10 cellular contexts compared by ENCODE assay signal in genomic region chr4:25857403-25857802, GRCh38. TPM values are rescaled to one million over a fixed set of nuclear protein-coding genes. Genes with fewer than 3 reads are reported as not detected.
A peak's percentile ranks its signal among the peaks of the same experiment; 100 is the strongest.
DNase-seq lines count a peak whose midpoint lies in the region; ATAC-seq and TF ChIP-seq lines count a peak whose summit lies in the region.
"Had no signal": no experiment of that assay in that cellular context is flagged by ENCODE, and none has a peak within 500 bp of the region (broad histone marks: within the 10 kb centered on the region; RNA-seq: fewer than 3 reads in every experiment).

No MANE protein-coding gene starts in this region.

- H4K8ac ChIP-seq in H9 (replicated peaks; ENCODE audit: insufficient read length, low read depth, low read length) = no peak overlapping the region

- H3K18ac ChIP-seq in H9 (ENCODE audit: insufficient read length, low read depth, low read length) = no peak overlapping the region

- no peak overlapping the region for H3K14ac ChIP-seq in H9 (ENCODE audit: insufficient read depth, low read length)

- H3K56ac ChIP-seq in H9 (ENCODE audit: insufficient read length, low read depth, low read length) = no peak overlapping the region

- H3K23me2 ChIP-seq in H9 (ENCODE audit: insufficient read length, low read depth, low read length, poor library complexity, severe bottlenecking) = peaks cover 5% of the 10 kb centered on the region

- H3K9me3 Mint-ChIP-seq in Calu3 (ENCODE audit: low read depth, unreplicated experiment) (no peaks in the 10 kb centered on the region), H9 (peaks cover 0 to 3% of the 10 kb centered on the region in 2 experiments; a peak in 1 of 5 replicates), activated B cell treated with CpG ODN at 0.5 μM for 24 hours (no peaks in the 10 kb centered on the region), memory B cell (no peaks in the 10 kb centered on the region)

- H3K4me3 Mint-ChIP-seq in Calu3 (ENCODE audit: low read depth, unreplicated experiment) (no peak overlapping the region), H9 (no peak overlapping the region), activated B cell treated with CpG ODN at 0.5 μM for 24 hours (peak overlapping the region; percentile 12), memory B cell (peak overlapping the region; percentile 63)

- H4K91ac ChIP-seq in H9 (ENCODE audit: insufficient read length, low read depth, low read length) = no peak overlapping the region

- intact Hi-C loops in Calu3 (cut with micrococcal nuclease; ENCODE audit: unreplicated experiment) (no loop called here), activated B cell treated with CpG ODN at 0.5 μM for 24 hours (cut with micrococcal nuclease) (loop anchor here (5.0 kb wide), 1 partner anchor 130 kb away; no protein-coding TSS in a partner anchor)

- H3K4me1 ChIP-seq in H9 (ENCODE audit: insufficient read depth, low read length) = peaks cover 8% of the 10 kb centered on the region

- H3K4me1 Mint-ChIP-seq in Calu3 (ENCODE audit: low read depth, unreplicated experiment) (peaks cover 77% of the 10 kb centered on the region), H9 (peaks cover 31 to 32% of the 10 kb centered on the region in 2 experiments), activated B cell treated with CpG ODN at 0.5 μM for 24 hours (peaks cover 95% of the 10 kb centered on the region), memory B cell (peaks cover 65% of the 10 kb centered on the region)

- no peak overlapping the region for H2BK12ac ChIP-seq in H9 (ENCODE audit: insufficient read length, low read depth, low read length)

- H3K4ac ChIP-seq in H9 (ENCODE audit: low read depth, low read length) = no peak overlapping the region

- H2AFZ ChIP-seq in H9 (ENCODE audit: low read length) = no peak overlapping the region

- H3K23ac ChIP-seq in H9 (ENCODE audit: insufficient read length, low read depth, low read length) = no peak overlapping the region

- no peak overlapping the region for H3T11ph ChIP-seq in H9 (ENCODE audit: low read length)

- H3K27me3 Mint-ChIP-seq in Calu3 (ENCODE audit: unreplicated experiment) (no peaks in the 10 kb centered on the region), H9 (ENCODE audit: low read depth) (no peaks in the 10 kb centered on the region; the same call in 1 of the 2 replicates), activated B cell treated with CpG ODN at 0.5 μM for 24 hours (no peaks in the 10 kb centered on the region), memory B cell (no peaks in the 10 kb centered on the region)

- H3K79me1 ChIP-seq in H9 (ENCODE audit: insufficient read depth, low read depth, low read length, poor library complexity, severe bottlenecking) = no peaks in the 10 kb centered on the region

- no peak overlapping the region for H4K5ac ChIP-seq in H9 (ENCODE audit: insufficient read length, low read depth, low read length)

- no peak overlapping the region for H3K27ac ChIP-seq in H9 (ENCODE audit: insufficient read length, low read depth, low read length)
- H3K27ac ChIP-seq: right atrium auricular region, SJSA1 had no signal

- no peak overlapping the region for H2BK20ac ChIP-seq in H9 (ENCODE audit: low read depth, low read length, poor library complexity, severe bottlenecking)

- H3K79me2 ChIP-seq in H9 (ENCODE audit: insufficient read depth, low read length) = peaks cover 5% of the 10 kb centered on the region; the same call in 1 of the 2 replicates

- H3K9ac ChIP-seq in H9 (ENCODE audit: extremely low read depth, insufficient read length, low read length) = no peak overlapping the region

- no peak overlapping the region for H2BK5ac ChIP-seq in H9 (ENCODE audit: insufficient read length, low read length)

- H3K27ac Mint-ChIP-seq in Calu3 (ENCODE audit: unreplicated experiment) (peak overlapping the region; percentile 34), H9 (0 out of 7 replicates have a peak overlapping the region, but pooled peaks of 1 of the 3 experiments have one; percentile 27), activated B cell treated with CpG ODN at 0.5 μM for 24 hours (peak overlapping the region; percentile 99), memory B cell (peak overlapping the region; percentile 100)

- no peaks in the 10 kb centered on the region for H3K27me3 ChIP-seq in H9 (ENCODE audit: insufficient read depth, low read length)
- H3K27me3 ChIP-seq: right atrium auricular region, SJSA1 had no signal

- ATAC-seq in activated B cell treated with CpG ODN at 0.5 μM for 24 hours (ENCODE audit: low read depth) (no peak), memory B cell (ENCODE audit: low read depth) (no peak), GM21360 (IDR thresholded peaks at IDR 0.05; ENCODE audit: unreplicated experiment) (no peak)

- no peak overlapping the region for H2AK5ac ChIP-seq in H9 (ENCODE audit: insufficient read length, low read length)

- no peak overlapping the region for H2BK120ac ChIP-seq in H9 (ENCODE audit: low read depth, low read length, poor library complexity, severe bottlenecking)

- peaks cover 2% of the 10 kb centered on the region for H4K20me1 ChIP-seq in H9 (ENCODE audit: control insufficient read depth, insufficient read depth, insufficient read length)

- no peaks in the 10 kb centered on the region for H3K9me3 ChIP-seq in H9 (ENCODE audit: control insufficient read depth, low read depth, low read length)
- H3K9me3 ChIP-seq: right atrium auricular region, SJSA1 had no signal

- H3K36me3 Mint-ChIP-seq in Calu3 (ENCODE audit: insufficient read depth, unreplicated experiment) (peaks cover 31% of the 10 kb centered on the region), H9 (ENCODE audit: insufficient read depth in 1 of 3, low read depth in 3 of 3) (peaks cover 0 to 8% (median 2%) of the 10 kb centered on the region in 3 experiments; a peak in 4 of 7 replicates), activated B cell treated with CpG ODN at 0.5 μM for 24 hours (ENCODE audit: low read depth) (peaks cover 28% of the 10 kb centered on the region), memory B cell (peaks cover 20% of the 10 kb centered on the region)

- no peak overlapping the region for H3K4me2 ChIP-seq in H9 (ENCODE audit: insufficient read depth, insufficient read length, low read length)

- POLR2A ChIA-PET in activated B cell treated with CpG ODN at 0.5 μM for 24 hours (lab: Charles Lee) = interaction anchor here (0.6 to 7.8 kb wide), 5 partner anchors 14 to 56 kb away, joined by 3 to 116 read pairs (median 3); partner anchors contain the start of gene SMIM20

- no peak overlapping the region for H2BK15ac ChIP-seq in H9 (ENCODE audit: low read depth, low read length)

- DNase-seq in Calu3 (no peak), H9 (no peak), activated B cell treated with CpG ODN at 0.5 μM for 24 hours (no peak), memory B cell (ENCODE audit: low spot score in 2 of 2) (no peak), SW480 (ENCODE audit: low spot score) (no peak), DMS79 (lab: John Stamatoyannopoulos, UW) (no peak)
- no peak for DNase-seq in stimulated activated CD4-positive, alpha-beta T cell treated with anti-CD3 and anti-CD28 coated beads, Interleukin-2, amount 100 ng/mL, for 48 hours

- TF ChIP-seq CTCF in Calu3 (IDR thresholded peaks at IDR 0.05; ENCODE audit: unreplicated experiment) (no peak), H9 (conservative IDR thresholded peaks at IDR 0.05) (peak; percentile 46; the same call in 2 of the 3 replicates), activated B cell treated with CpG ODN at 0.5 μM for 24 hours (IDR thresholded peaks at IDR 0.05) (no peak)

- no CpG with 5 or more reads among the region's 2 CpGs for WGBS in H9 (ENCODE audit: extremely low coverage, insufficient read length, low lambda C conversion rate)

- CTCF ChIA-PET in Calu3 (lab: Charles Lee) (no interaction called here), activated B cell treated with CpG ODN at 0.5 μM for 24 hours (lab: Charles Lee) (interaction anchor here (0.7 to 4.0 kb wide), 6 partner anchors 15 to 130 kb away, joined by 3 to 22 read pairs (median 4); partner anchors contain the start of gene SMIM20)

- no TSS peak for BruUV-seq in Calu3 (replicated peaks; lab: Mats Ljungman, UMichigan)

RNA-seq across cellular contexts. Expression of gene SEL1L3, which starts 5.4 kb away (rescaled TPM):
- 116 and 120 TPM in 2 replicates for total RNA-seq in Calu3 (2022)
- total RNA-seq in H9 (2021) = 44.5 and 48.3 TPM in 2 replicates
- total RNA-seq in activated B cell treated with CpG ODN at 0.5 μM for 24 hours = 102 and 113 TPM in 2 replicates

RNA-seq across cellular contexts. Expression of gene SMIM20, which starts 56.6 kb away (rescaled TPM):
- total RNA-seq in Calu3 (2022) (21.0 and 23.2 TPM in 2 replicates), H9 (2021) (39.7 and 40.2 TPM in 2 replicates), activated B cell treated with CpG ODN at 0.5 μM for 24 hours (16.6 and 18.7 TPM in 2 replicates)

Comparison
In these comparisons a context has a peak if more than half of its experiments do, and no peak if none do; other contexts are left out.
1. H3K4me3 Mint-ChIP-seq: peak in activated B cell treated with CpG ODN at 0.5 μM for 24 hours (single experiment) and memory B cell (single experiment); none in Calu3 (single experiment) and H9 (0 of 2).